In genomic region chr3:128880455-128880854, GRCh38 we compare ENCODE assay signal across 8 cellular contexts. TPM values are rescaled to one million over a fixed set of nuclear protein-coding genes. Genes with fewer than 3 reads are reported as not detected.
DNase-seq lines count a peak whose midpoint lies in the region; ATAC-seq and TF ChIP-seq lines count a peak whose summit lies in the region.
"Not testable (repeated sequence)": the region's sequence is repeated elsewhere in the genome, so short reads cannot be mapped to it uniquely, and the experiment has no call there.

No MANE protein-coding gene starts in this region.

- peak overlapping the region; percentile 97 for H3K4me2 ChIP-seq in HCT116 (ENCODE audit: low read length)

- peaks cover 51% of the 10 kb centered on the region for H3K4me1 Mint-ChIP-seq in activated T-helper 2 cell treated with anti-CD3 and anti-CD28 coated beads, Interferon-gamma antibody, Interleukin-2, Interleukin-4, amounts not matched to agents 10 μg/mL and 5 μg/mL and 100 μg/mL, durations not matched to agents 14 hours and 24 hours and 36 hours (ENCODE audit: low read depth)
- peaks cover 65% of the 10 kb centered on the region for H3K4me1 Mint-ChIP-seq in dendritic cell treated with granulocyte-macrophage colony-stimulating factor and Interleukin-4, amounts not matched to agents 40 ng/mL and 50 ng/mL, for 4 days (ENCODE audit: low read depth)
- peaks cover 42 to 78% (median 71%) of the 10 kb centered on the region in 7 donors for H3K4me1 Mint-ChIP-seq in naive thymus-derived CD4-positive, alpha-beta T cell

- H3K9ac ChIP-seq in HCT116 (ENCODE audit: low read length) = peak overlapping the region; percentile 95

- not testable (repeated sequence) for H3K9me3 Mint-ChIP-seq in activated T-helper 2 cell treated with anti-CD3 and anti-CD28 coated beads, Interferon-gamma antibody, Interleukin-2, Interleukin-4, amounts not matched to agents 10 μg/mL and 5 μg/mL and 100 μg/mL, durations not matched to agents 14 hours and 24 hours and 36 hours; dendritic cell treated with granulocyte-macrophage colony-stimulating factor and Interleukin-4, amounts not matched to agents 40 ng/mL and 50 ng/mL, for 4 days; naive thymus-derived CD4-positive, alpha-beta T cell

- H3K9me2 ChIP-seq in HCT116 (ENCODE audit: insufficient read depth) = not testable (repeated sequence)

- WGBS in iPS DF 6.9 (ENCODE audit: insufficient coverage, insufficient read length) = no CpG with 5 or more reads among the region's 12 CpGs
- WGBS in spleen, 5 donors = 78 to 91% (median 82%) methylated on average over 12 of the region's 12 CpGs

- TF ChIP-seq CTCF in AG10803 (conservative IDR thresholded peaks at IDR 0.05; ENCODE audit: low read length); HCT116 (IDR thresholded peaks at IDR 0.05 in 2 of 3, conservative IDR thresholded peaks at IDR 0.05 in 1 of 3; ENCODE audit: borderline replicate concordance in 1 of 3, insufficient read depth in 1 of 3, low read depth in 2 of 3, low read length in 2 of 3); RWPE2 (IDR thresholded peaks at IDR 0.05; ENCODE audit: poor library complexity, severe bottlenecking); spleen (IDR thresholded peaks at IDR 0.05 in 8 of 11, conservative IDR thresholded peaks at IDR 0.05 in 3 of 11): not testable (repeated sequence)

- H3K4me1 ChIP-seq in HCT116 (ENCODE audit: control insufficient read depth in 1 of 2, insufficient read depth in 2 of 2, low read length in 2 of 2) = peaks cover 12 to 21% of the 10 kb centered on the region in 2 experiments; a peak in 3 of 4 replicates
- not testable (repeated sequence) for H3K4me1 ChIP-seq in RWPE2 (ENCODE audit: insufficient read depth, poor library complexity, severe bottlenecking); iPS DF 6.9 (ENCODE audit: control insufficient read depth, insufficient read depth, low read length)
- H3K4me1 ChIP-seq in naive thymus-derived CD4-positive, alpha-beta T cell (ENCODE audit: control insufficient read depth in 2 of 2, insufficient read depth in 2 of 2, low read length in 2 of 2) = peaks cover 19 to 39% of the 10 kb centered on the region in 2 donors
- peaks cover 25 to 91% (median 57%) of the 10 kb centered on the region in 6 donors for H3K4me1 ChIP-seq in spleen

- H2AFZ ChIP-seq in HCT116 (ENCODE audit: low read depth, low read length, poor library complexity, severe bottlenecking) = not testable (repeated sequence)

- not testable (repeated sequence) for TF ChIP-seq POLR2A in HCT116 (IDR thresholded peaks at IDR 0.05; ENCODE audit: borderline replicate concordance, extremely low read depth, insufficient read depth, insufficient read length); spleen (IDR thresholded peaks at IDR 0.05)

- H4K20me1 ChIP-seq in HCT116 (ENCODE audit: insufficient read depth) = not testable (repeated sequence)

- ATAC-seq in HCT116; RWPE2 (ENCODE audit: low read depth); naive thymus-derived CD4-positive, alpha-beta T cell: not testable (repeated sequence)

- H3K36me3 ChIP-seq in HCT116 (ENCODE audit: control insufficient read depth in 1 of 2, insufficient read depth in 2 of 2, low read length in 2 of 2) (peaks cover 7 to 15% of the 10 kb centered on the region in 2 experiments; a peak in 2 of 4 replicates), RWPE2 (ENCODE audit: low read depth) (peaks cover 38% of the 10 kb centered on the region), spleen (peaks cover 0 to 46% (median 10%) of the 10 kb centered on the region in 6 donors)
- not testable (repeated sequence) for H3K36me3 ChIP-seq in iPS DF 6.9 (ENCODE audit: control insufficient read depth, insufficient read depth, low read length)
- peaks cover 0 to 16% (median 2%) of the 10 kb centered on the region in 3 experiments for H3K36me3 ChIP-seq in naive thymus-derived CD4-positive, alpha-beta T cell (ENCODE audit: control insufficient read depth in 2 of 3, insufficient read depth in 3 of 3, low read length in 3 of 3)

- RAD21 ChIA-PET in HCT116 (lab: Charles Lee; ENCODE audit: low non-redundant PET in 1 of 2, low total read pairs in 2 of 2, uncharacterized antibody in 2 of 2, unreplicated experiment in 2 of 2) = interaction anchor here in 1 of 2 experiments (0.7 kb wide), 1 partner anchor 14 kb away, joined by 3 read pairs; no protein-coding TSS in a partner anchor

- H3K27me3 ChIP-seq in HCT116 (ENCODE audit: insufficient read depth, low read length); RWPE2 (ENCODE audit: insufficient read depth, poor library complexity, severe bottlenecking); iPS DF 6.9 (ENCODE audit: control insufficient read depth, insufficient read depth, low read length); naive thymus-derived CD4-positive, alpha-beta T cell (ENCODE audit: control insufficient read depth in 2 of 2, insufficient read depth in 2 of 2, low read length in 2 of 2); spleen (replicated peaks in 1 of 7): not testable (repeated sequence)

- H3K4me3 Mint-ChIP-seq in activated T-helper 2 cell treated with anti-CD3 and anti-CD28 coated beads, Interferon-gamma antibody, Interleukin-2, Interleukin-4, amounts not matched to agents 10 μg/mL and 5 μg/mL and 100 μg/mL, durations not matched to agents 14 hours and 24 hours and 36 hours (ENCODE audit: low read depth) = peak overlapping the region; percentile 93
- peak overlapping the region; percentile 93 for H3K4me3 Mint-ChIP-seq in dendritic cell treated with granulocyte-macrophage colony-stimulating factor and Interleukin-4, amounts not matched to agents 40 ng/mL and 50 ng/mL, for 4 days
- H3K4me3 Mint-ChIP-seq in naive thymus-derived CD4-positive, alpha-beta T cell = peak overlapping the region; percentile 80 to 98 (median 89)

- H3K36me3 Mint-ChIP-seq in activated T-helper 2 cell treated with anti-CD3 and anti-CD28 coated beads, Interferon-gamma antibody, Interleukin-2, Interleukin-4, amounts not matched to agents 10 μg/mL and 5 μg/mL and 100 μg/mL, durations not matched to agents 14 hours and 24 hours and 36 hours (ENCODE audit: low read depth) = peaks cover 40% of the 10 kb centered on the region
- H3K36me3 Mint-ChIP-seq in dendritic cell treated with granulocyte-macrophage colony-stimulating factor and Interleukin-4, amounts not matched to agents 40 ng/mL and 50 ng/mL, for 4 days (ENCODE audit: low read depth) = peaks cover 50% of the 10 kb centered on the region
- peaks cover 0 to 15% (median 0%) of the 10 kb centered on the region in 5 donors for H3K36me3 Mint-ChIP-seq in naive thymus-derived CD4-positive, alpha-beta T cell

- H3K27ac Mint-ChIP-seq in activated T-helper 2 cell treated with anti-CD3 and anti-CD28 coated beads, Interferon-gamma antibody, Interleukin-2, Interleukin-4, amounts not matched to agents 10 μg/mL and 5 μg/mL and 100 μg/mL, durations not matched to agents 14 hours and 24 hours and 36 hours = peak overlapping the region; percentile 95
- H3K27ac Mint-ChIP-seq in dendritic cell treated with granulocyte-macrophage colony-stimulating factor and Interleukin-4, amounts not matched to agents 40 ng/mL and 50 ng/mL, for 4 days = peak overlapping the region; percentile 97
- peak overlapping the region; percentile 92 to 98 (median 97) for H3K27ac Mint-ChIP-seq in naive thymus-derived CD4-positive, alpha-beta T cell

- peak overlapping the region; percentile 94 for H3K4me3 ChIP-seq in AG10803 (ENCODE audit: low read length)
- H3K4me3 ChIP-seq in HCT116 (replicated peaks in 1 of 2; ENCODE audit: low read depth in 1 of 2, low read length in 2 of 2) = peak overlapping the region; percentile 86 to 94
- peak overlapping the region; percentile 94 for H3K4me3 ChIP-seq in RWPE2 (ENCODE audit: severe bottlenecking)
- peak overlapping the region; percentile 76; the same call in 1 of the 2 replicates for H3K4me3 ChIP-seq in iPS DF 6.9 (ENCODE audit: low read length)
- not testable (repeated sequence) for H3K4me3 ChIP-seq in naive thymus-derived CD4-positive, alpha-beta T cell (ENCODE audit: low read length)
- peak overlapping the region in 7 of 8 donors; percentile 67 to 96 (median 71) for H3K4me3 ChIP-seq in spleen

- POLR2A ChIA-PET in HCT116 (lab: Charles Lee) = not testable (repeated sequence)
- POLR2A ChIA-PET in naive thymus-derived CD4-positive, alpha-beta T cell (lab: Charles Lee) = interaction anchor here (0.6 to 7.6 kb wide), 11 partner anchors 9 to 436 kb away, joined by 3 to 46 read pairs (median 4); a partner anchor contains a TSS

- not testable (repeated sequence) for BruUV-seq in HCT116 (replicated peaks; lab: Mats Ljungman, UMichigan)

- H3K27me3 Mint-ChIP-seq in activated T-helper 2 cell treated with anti-CD3 and anti-CD28 coated beads, Interferon-gamma antibody, Interleukin-2, Interleukin-4, amounts not matched to agents 10 μg/mL and 5 μg/mL and 100 μg/mL, durations not matched to agents 14 hours and 24 hours and 36 hours (ENCODE audit: low read depth); dendritic cell treated with granulocyte-macrophage colony-stimulating factor and Interleukin-4, amounts not matched to agents 40 ng/mL and 50 ng/mL, for 4 days; naive thymus-derived CD4-positive, alpha-beta T cell: not testable (repeated sequence)

- CTCF ChIA-PET in HCT116 (lab: Charles Lee) = not testable (repeated sequence)
- CTCF ChIA-PET in naive thymus-derived CD4-positive, alpha-beta T cell (lab: Charles Lee) = interaction anchor here (0.6 to 6.1 kb wide), 4 partner anchors 35 to 147 kb away, joined by 3 to 85 read pairs (median 4); no protein-coding TSS in a partner anchor

- not testable (repeated sequence) for H3K9me3 ChIP-seq in HCT116 (ENCODE audit: control insufficient read depth in 1 of 2, insufficient read depth in 1 of 2, low read depth in 1 of 2, low read length in 2 of 2); RWPE2 (ENCODE audit: severe bottlenecking); iPS DF 6.9 (ENCODE audit: control insufficient read depth, insufficient read depth, low read length); naive thymus-derived CD4-positive, alpha-beta T cell (ENCODE audit: control insufficient read depth in 2 of 3, low read length in 3 of 3); spleen

- TF ChIP-seq RAD21 in HCT116 (IDR thresholded peaks at IDR 0.05; ENCODE audit: low read depth) = not testable (repeated sequence)

- H3K79me2 ChIP-seq in HCT116 (ENCODE audit: insufficient read depth, low read length) = peaks cover 74% of the 10 kb centered on the region

- intact Hi-C loops in HCT116 (cut with micrococcal nuclease); activated T-helper 2 cell treated with anti-CD3 and anti-CD28 coated beads, Interferon-gamma antibody, Interleukin-2, Interleukin-4, amounts not matched to agents 10 μg/mL and 5 μg/mL and 100 μg/mL, durations not matched to agents 14 hours and 24 hours and 36 hours (cut with micrococcal nuclease); dendritic cell treated with granulocyte-macrophage colony-stimulating factor and Interleukin-4, amounts not matched to agents 40 ng/mL and 50 ng/mL, for 4 days (cut with micrococcal nuclease); naive thymus-derived CD4-positive, alpha-beta T cell (cut with micrococcal nuclease); spleen (cut with DNase I; ENCODE audit: low total_unique reads): not testable (repeated sequence)

- not testable (repeated sequence) for H3K27ac ChIP-seq in HCT116 (ENCODE audit: low read depth, low read length); RWPE2 (ENCODE audit: poor library complexity, severe bottlenecking); iPS DF 6.9 (ENCODE audit: low read length)
- peak overlapping the region; percentile 97 for H3K27ac ChIP-seq in naive thymus-derived CD4-positive, alpha-beta T cell (ENCODE audit: low read depth, low read length)
- peak overlapping the region in 2 of 8 donors; percentile 94 to 97 for H3K27ac ChIP-seq in spleen

- not testable (repeated sequence) for DNase-seq in AG10803 (ENCODE audit: low read depth); HCT116 (ENCODE audit: low read depth, low spot score); RWPE2 (ENCODE audit: low spot score); activated T-helper 2 cell treated with anti-CD3 and anti-CD28 coated beads, Interferon-gamma antibody, Interleukin-2, Interleukin-4, amounts not matched to agents 10 μg/mL and 5 μg/mL and 100 μg/mL, durations not matched to agents 14 hours and 24 hours and 36 hours (ENCODE audit: low spot score); iPS DF 6.9 (ENCODE audit: low read depth, low spot score); naive thymus-derived CD4-positive, alpha-beta T cell
- peak; percentile 69 for DNase-seq in spleen

RNA-seq across cellular contexts. Expression of gene ACAD9, which starts 1.0 kb away (rescaled TPM):
- total RNA-seq in HCT116 (2021; ENCODE audit: unreplicated experiment) = 55.8 TPM
- polyA plus RNA-seq in HCT116 (2012) = 31.0 and 36.1 TPM in 2 replicates
- 60.8 and 68.9 TPM in 2 replicates for total RNA-seq in activated T-helper 2 cell treated with anti-CD3 and anti-CD28 coated beads, Interferon-gamma antibody, Interleukin-2, Interleukin-4, amounts not matched to agents 10 μg/mL and 5 μg/mL and 100 μg/mL, durations not matched to agents 14 hours and 24 hours and 36 hours
- 10 to 100 TPM; 40.3 to 74.0 (median 63.0) TPM for total RNA-seq in naive thymus-derived CD4-positive, alpha-beta T cell
- polyA plus RNA-seq in naive thymus-derived CD4-positive, alpha-beta T cell = 10 to 100 TPM; 17.1 to 25.1 TPM
- total RNA-seq in spleen = 10 to 100 TPM; 39.6 to 52.8 (median 49.2) TPM
- polyA plus RNA-seq in spleen = 10 to 100 TPM; 18.8 to 31.9 (median 25.0) TPM
